In genomic region chr4:16818005-16818404, GRCh38 we compare ENCODE assay signal across 19 cellular contexts.
"Had no signal": no experiment of that assay in that cellular context is flagged by ENCODE, and none has a peak within 500 bp of the region (broad histone marks: within the 10 kb centered on the region; RNA-seq: fewer than 3 reads in every experiment).

No MANE protein-coding gene starts in this region.

- H3K9me3 Mint-ChIP-seq: activated CD4-positive, alpha-beta memory T cell treated with anti-CD3 and anti-CD28 coated beads, Interleukin-2, amount 10 ng/mL, durations not matched to agents 7 days and 5 days; effector memory CD8-positive, alpha-beta T cell; natural killer cell treated with Interleukin-12 subunit alpha and Interleukin-12 subunit beta and Interleukin-15 and Interleukin-18, amount 100 ng/mL, for 72 hours; T-helper 2 cell treated with Interferon-gamma antibody and Interleukin-4, amounts not matched to agents 5 μg/mL and 100 μg/mL, for 36 hours had no signal

- H3K27ac Mint-ChIP-seq: activated CD4-positive, alpha-beta memory T cell treated with anti-CD3 and anti-CD28 coated beads, Interleukin-2, amount 10 ng/mL, durations not matched to agents 7 days and 5 days; activated CD8-positive, alpha-beta memory T cell treated with anti-CD3 and anti-CD28 coated beads, Interleukin-2, amount 10 ng/mL, durations not matched to agents 7 days and 5 days; activated naive CD8-positive, alpha-beta T cell; effector memory CD8-positive, alpha-beta T cell; natural killer cell treated with Interleukin-12 subunit alpha and Interleukin-12 subunit beta and Interleukin-15 and Interleukin-18, amount 100 ng/mL, for 72 hours; T-helper 2 cell treated with Interferon-gamma antibody and Interleukin-4, amounts not matched to agents 5 μg/mL and 100 μg/mL, for 36 hours had no signal

- H3K27me3 Mint-ChIP-seq: activated CD4-positive, alpha-beta memory T cell treated with anti-CD3 and anti-CD28 coated beads, Interleukin-2, amount 10 ng/mL, durations not matched to agents 7 days and 5 days; activated CD8-positive, alpha-beta memory T cell treated with anti-CD3 and anti-CD28 coated beads, Interleukin-2, amount 10 ng/mL, durations not matched to agents 7 days and 5 days had no signal

- H3K36me3 ChIP-seq: stomach, upper lobe of right lung had no signal

- H3K36me3 Mint-ChIP-seq: activated CD8-positive, alpha-beta memory T cell treated with anti-CD3 and anti-CD28 coated beads, Interleukin-2, amount 10 ng/mL, durations not matched to agents 7 days and 5 days; activated naive CD8-positive, alpha-beta T cell; natural killer cell treated with Interleukin-12 subunit alpha and Interleukin-12 subunit beta and Interleukin-15 and Interleukin-18, amount 100 ng/mL, for 72 hours had no signal

- H3K27me3 ChIP-seq: stomach, testis, upper lobe of right lung had no signal

- H3K4me1 Mint-ChIP-seq: activated CD4-positive, alpha-beta memory T cell treated with anti-CD3 and anti-CD28 coated beads, Interleukin-2, amount 10 ng/mL, durations not matched to agents 7 days and 5 days; activated CD8-positive, alpha-beta memory T cell treated with anti-CD3 and anti-CD28 coated beads, Interleukin-2, amount 10 ng/mL, durations not matched to agents 7 days and 5 days had no signal

- H3K9me3 ChIP-seq: stomach, testis, upper lobe of right lung had no signal

- H3K4me3 ChIP-seq: stomach, testis, upper lobe of right lung had no signal

- H3K4me1 ChIP-seq: stomach had no signal

- DNase-seq: activated CD4-positive, alpha-beta memory T cell treated with anti-CD3 and anti-CD28 coated beads, Interleukin-2, amount 10 ng/mL, durations not matched to agents 7 days and 5 days; activated CD4-positive, alpha-beta T cell treated with anti-CD3 and anti-CD28 coated beads for 48 hours; activated CD8-positive, alpha-beta memory T cell treated with anti-CD3 and anti-CD28 coated beads, Interleukin-2, amount 10 ng/mL, durations not matched to agents 7 days and 5 days; dermis blood vessel endothelial cell; effector memory CD8-positive, alpha-beta T cell; foreskin fibroblast; hippocampal formation; left cardiac atrium; nucleus accumbens; posterior cingulate gyrus; stimulated activated CD4-positive, alpha-beta T cell treated with anti-CD3 and anti-CD28 coated beads, Interleukin-15, amount 100 ng/mL, for 24 hours; stimulated activated CD4-positive, alpha-beta T cell treated with anti-CD3 and anti-CD28 coated beads, Interleukin-2, amount 100 ng/mL, for 48 hours; stomach; testis; upper lobe of right lung had no signal

- H3K4me3 Mint-ChIP-seq: activated CD4-positive, alpha-beta memory T cell treated with anti-CD3 and anti-CD28 coated beads, Interleukin-2, amount 10 ng/mL, durations not matched to agents 7 days and 5 days; activated CD8-positive, alpha-beta memory T cell treated with anti-CD3 and anti-CD28 coated beads, Interleukin-2, amount 10 ng/mL, durations not matched to agents 7 days and 5 days; activated naive CD8-positive, alpha-beta T cell; effector memory CD8-positive, alpha-beta T cell; natural killer cell treated with Interleukin-12 subunit alpha and Interleukin-12 subunit beta and Interleukin-15 and Interleukin-18, amount 100 ng/mL, for 72 hours; T-helper 2 cell treated with Interferon-gamma antibody and Interleukin-4, amounts not matched to agents 5 μg/mL and 100 μg/mL, for 36 hours had no signal

- H3K27ac ChIP-seq: epithelial cell of prostate, stomach, testis, upper lobe of right lung had no signal

- ATAC-seq: activated CD8-positive, alpha-beta memory T cell treated with anti-CD3 and anti-CD28 coated beads, Interleukin-2, amount 10 ng/mL, durations not matched to agents 7 days and 5 days; effector memory CD8-positive, alpha-beta T cell; left cardiac atrium; natural killer cell treated with Interleukin-12 subunit alpha and Interleukin-12 subunit beta and Interleukin-15 and Interleukin-18, amount 100 ng/mL, for 72 hours; upper lobe of right lung had no signal
